Comparison of ENCODE assay signal across 8 cellular contexts in genomic region chr2:172462393-172463381, GRCh38. TPM values are rescaled to one million over a fixed set of nuclear protein-coding genes. Genes with fewer than 3 reads are reported as not detected.
DNase-seq lines count a peak whose midpoint lies in the region; ATAC-seq and TF ChIP-seq lines count a peak whose summit lies in the region.

No MANE protein-coding gene starts in this region.

- H3K4me3 ChIP-seq in mononuclear cell (ENCODE audit: low read length) (peak overlapping the region; percentile 2), ovary (no peak overlapping the region)

- peak; percentile 87 for DNase-seq in HT-29 (ENCODE audit: low spot score)
- DNase-seq in activated CD4-positive, CD25-positive, alpha-beta regulatory T cell treated with anti-CD3 and anti-CD28 coated beads, Interleukin-2, amount 50 U/mL, for 72 hours, result peak; percentile 34
- DNase-seq in ovary, result no peak
- DNase-seq in NCI-H446 (lab: John Stamatoyannopoulos, UW), result no peak
- DNase-seq in NCI-H524 (lab: John Stamatoyannopoulos, UW), result no peak

- H3K9me3 ChIP-seq in mononuclear cell (ENCODE audit: low read depth, low read length) (no peaks in the 10 kb centered on the region), ovary (no peaks in the 10 kb centered on the region)

- no peak overlapping the region for H3K27ac ChIP-seq in ovary

- intact Hi-C loops in ovary (cut with DNase I), result loop anchor here in 2 of 4 donors (2.0 to 10.0 kb wide), 3 partner anchors 288 to 648 kb away; no protein-coding TSS in a partner anchor

- H3K36me3 ChIP-seq in ovary, result no peaks in the 10 kb centered on the region

- no peak for TF ChIP-seq CTCF in ovary (IDR thresholded peaks at IDR 0.05)

- no peaks in the 10 kb centered on the region for H3K27me3 ChIP-seq in mononuclear cell (ENCODE audit: insufficient read depth, low read length)
- no peaks in the 10 kb centered on the region for H3K27me3 ChIP-seq in ovary

- TF ChIP-seq EP300 in ovary (IDR thresholded peaks at IDR 0.05), result no peak

- H3K4me1 ChIP-seq in mononuclear cell (ENCODE audit: insufficient read depth, low read length) (peaks cover 73% of the 10 kb centered on the region), ovary (ENCODE audit: insufficient read depth) (peaks cover 2% of the 10 kb centered on the region)

- WGBS in ovary, 3 donors, result 78 to 82% (median 79%) methylated on average over 14 of the region's 14 CpGs

- TF ChIP-seq POLR2A in ovary (IDR thresholded peaks at IDR 0.05), result no peak

- ATAC-seq in GM19025 (IDR thresholded peaks at IDR 0.05; ENCODE audit: low read depth, unreplicated experiment), result peak; percentile 69
- ATAC-seq in GM19452 (IDR thresholded peaks at IDR 0.05; ENCODE audit: unreplicated experiment), result no peak

RNA-seq across cellular contexts. Expression of gene ITGA6, which starts 35.3 kb away (rescaled TPM):
- total RNA-seq in HT-29 (2014; rRNA removed; shearing (Covaris generic)), result 147 and 155 TPM in 2 replicates
- total RNA-seq in mononuclear cell (116 TPM), ovary (10 to 100 TPM in 5 of 7 donors, 1 to 10 TPM in 2; 8.4 to 39.6 (median 19.0) TPM)
- 10 to 100 TPM; 16.5 to 51.6 TPM for polyA plus RNA-seq in ovary

Comparison
In these comparisons a context has a peak if more than half of its experiments do, and no peak if none do; other contexts are left out.
1. DNase-seq: peak in HT-29 (single experiment) and activated CD4-positive, CD25-positive, alpha-beta regulatory T cell treated with anti-CD3 and anti-CD28 coated beads, Interleukin-2, amount 50 U/mL, for 72 hours (single experiment); none in ovary (0 of 5), NCI-H446 (0 of 2) and NCI-H524 (0 of 2).